ENCODE assay signal across 8 cellular contexts in genomic region chr3:71069797-71070196, GRCh38.
DNase-seq lines count a peak whose midpoint lies in the region; ATAC-seq, FAIRE-seq and TF ChIP-seq lines count a peak whose summit lies in the region.

No MANE protein-coding gene starts in this region.

- DNase-seq in D721Med (ENCODE audit: insufficient read length, low spot score), result no peak
- DNase-seq in SJSA1 (ENCODE audit: low read depth in 1 of 2, low spot score in 2 of 2), result peak; percentile 58 to 73
- peak; percentile 63 to 68 for DNase-seq in activated naive CD4-positive, alpha-beta T cell treated with anti-CD3 and anti-CD28 coated beads, Interleukin-2, amount 50 U/mL, for 72 hours (ENCODE audit: low spot score in 2 of 2)
- peak; percentile 88 for DNase-seq in right atrium auricular region (ENCODE audit: low spot score)
- DNase-seq in spleen, result peak; percentile 84

- intact Hi-C loops in spleen (cut with DNase I; ENCODE audit: low total_unique reads), result loop anchor here (5.0 to 10.0 kb wide), 2 partner anchors 55 to 62 kb away; no protein-coding TSS in a partner anchor

- ATAC-seq in HG03139 (IDR thresholded peaks at IDR 0.05; ENCODE audit: unreplicated experiment), result peak; percentile 47
- peak; percentile 18 to 43 for ATAC-seq in activated naive CD4-positive, alpha-beta T cell treated with anti-CD3 and anti-CD28 coated beads, Interleukin-2, amount 50 U/mL, for 72 hours
- no peak for ATAC-seq in GM21576 (IDR thresholded peaks at IDR 0.05; ENCODE audit: unreplicated experiment)
- no peak for ATAC-seq in HG02610 (IDR thresholded peaks at IDR 0.05; ENCODE audit: unreplicated experiment)

- peak overlapping the region in 1 of 2 donors; percentile 53 for H3K27ac Mint-ChIP-seq in activated naive CD4-positive, alpha-beta T cell treated with anti-CD3 and anti-CD28 coated beads, Interleukin-2, amount 50 U/mL, for 72 hours

- no peaks in the 10 kb centered on the region for H3K9me3 Mint-ChIP-seq in activated naive CD4-positive, alpha-beta T cell treated with anti-CD3 and anti-CD28 coated beads, Interleukin-2, amount 50 U/mL, for 72 hours

- H3K36me3 Mint-ChIP-seq in activated naive CD4-positive, alpha-beta T cell treated with anti-CD3 and anti-CD28 coated beads, Interleukin-2, amount 50 U/mL, for 72 hours, result peaks cover 9 to 14% of the 10 kb centered on the region in 2 donors

- peaks cover 40% of the 10 kb centered on the region for H3K4me1 ChIP-seq in SJSA1 (replicated peaks)
- H3K4me1 ChIP-seq in right atrium auricular region, result peaks cover 0 to 45% of the 10 kb centered on the region in 2 donors
- peaks cover 39 to 96% (median 67%) of the 10 kb centered on the region in 6 donors for H3K4me1 ChIP-seq in spleen

- TF ChIP-seq CTCF in D721Med (IDR thresholded peaks at IDR 0.05; ENCODE audit: insufficient read depth, missing control alignments) (peak; percentile 61), right atrium auricular region (IDR thresholded peaks at IDR 0.05) (peak in 1 of 2 donors; percentile 67), spleen (IDR thresholded peaks at IDR 0.05 in 8 of 11, conservative IDR thresholded peaks at IDR 0.05 in 3 of 11) (peak in 10 of 11 experiments; percentile 15 to 68 (median 54))

- no peak for FAIRE-seq in D721Med (lab: Jason Lieb, UNC)

- 38 to 53% (median 42%) methylated on average over 4 of the region's 4 CpGs for WGBS in spleen, 5 donors

- no peak for TF ChIP-seq POLR2A in spleen (IDR thresholded peaks at IDR 0.05)

- H3K27ac ChIP-seq in SJSA1 (no peak overlapping the region), right atrium auricular region (peak overlapping the region; percentile 5 to 59), spleen (peak overlapping the region in 4 of 8 donors; percentile 1 to 94 (median 39))

- H3K27me3 ChIP-seq in SJSA1 (replicated peaks) (no peaks in the 10 kb centered on the region), right atrium auricular region (no peaks in the 10 kb centered on the region), spleen (replicated peaks in 1 of 7) (no peaks in the 10 kb centered on the region)

- H3K4me3 ChIP-seq in SJSA1 (no peak overlapping the region), right atrium auricular region (no peak overlapping the region), spleen (no peak overlapping the region)

- no peaks in the 10 kb centered on the region for H3K9me3 ChIP-seq in SJSA1 (replicated peaks)
- no peaks in the 10 kb centered on the region for H3K9me3 ChIP-seq in right atrium auricular region
- no peaks in the 10 kb centered on the region for H3K9me3 ChIP-seq in spleen

- H3K36me3 ChIP-seq in SJSA1, result no peaks in the 10 kb centered on the region
- H3K36me3 ChIP-seq in right atrium auricular region, result no peaks in the 10 kb centered on the region
- peaks cover 0 to 12% (median 0%) of the 10 kb centered on the region in 6 donors for H3K36me3 ChIP-seq in spleen

Comparison
In these comparisons a context has a peak if more than half of its experiments do, and no peak if none do; other contexts are left out.
1. ATAC-seq: peak in HG03139 (single experiment) and activated naive CD4-positive, alpha-beta T cell treated with anti-CD3 and anti-CD28 coated beads, Interleukin-2, amount 50 U/mL, for 72 hours (2 of 2); none in GM21576 (single experiment) and HG02610 (single experiment).